ENCODE assay signal across 27 cellular contexts in the genomic region with DNA sequence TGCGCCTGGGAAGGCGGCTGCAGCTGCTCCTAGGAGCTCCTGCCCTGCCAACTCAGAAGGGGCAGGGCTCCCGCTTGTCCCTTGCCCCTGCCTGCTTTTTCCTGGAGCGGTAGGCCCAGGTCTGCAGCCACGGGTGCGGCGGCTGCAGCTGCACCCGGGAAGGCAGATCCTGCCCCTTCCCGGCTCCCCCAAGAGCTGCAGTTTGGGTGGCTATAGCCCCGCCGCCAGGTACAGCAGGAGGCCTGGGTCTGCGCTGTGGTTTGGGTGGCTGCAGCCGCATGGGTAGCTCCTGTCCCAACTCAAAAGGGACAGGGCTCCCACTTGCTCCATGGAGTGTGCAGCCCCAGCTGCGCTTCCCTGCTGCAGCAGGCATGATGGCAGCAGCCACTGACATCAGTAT. TPM values are rescaled to one million over a fixed set of nuclear protein-coding genes. Genes with fewer than 3 reads are reported as not detected.
A peak's percentile ranks its signal among the peaks of the same experiment; 100 is the strongest.
DNase-seq lines count a peak whose midpoint lies in the region; ATAC-seq lines count a peak whose summit lies in the region.
"Had no signal": no experiment of that assay in that cellular context is flagged by ENCODE, and none has a peak within 500 bp of the region (broad histone marks: within the 10 kb centered on the region; RNA-seq: fewer than 3 reads in every experiment).

No MANE protein-coding gene starts in this region.

- H3K27me3 ChIP-seq in neuronal stem cell (ENCODE audit: control insufficient read depth in 3 of 3, insufficient read depth in 3 of 3, low read depth in 1 of 3, low read length in 3 of 3), result peaks cover 3 to 13% (median 6%) of the 10 kb centered on the region in 3 experiments
- H3K27me3 ChIP-seq: BE2C; BLaER1; BLaER1 treated with 17β-estradiol and CSF1 and Interleukin-3, amounts not matched to agents 10 nM and 100 nM had no signal

- no peak overlapping the region for H3K23ac ChIP-seq in neuronal stem cell (ENCODE audit: low read depth, low read length, poor library complexity)

- peak overlapping the region; percentile 81 for H2BK15ac ChIP-seq in neuronal stem cell (ENCODE audit: low read length)

- H4K91ac ChIP-seq in neuronal stem cell (ENCODE audit: low read depth, low read length, poor library complexity), result no peak overlapping the region

- no peak overlapping the region for H2BK120ac ChIP-seq in neuronal stem cell (ENCODE audit: low read depth, low read length)

- H3K36me3 ChIP-seq in neuronal stem cell (replicated peaks in 1 of 2; ENCODE audit: control insufficient read depth in 2 of 2, insufficient read depth in 2 of 2, low read length in 2 of 2), result no peaks in the 10 kb centered on the region
- H3K36me3 ChIP-seq: BE2C; BLaER1; BLaER1 treated with 17β-estradiol and CSF1 and Interleukin-3, amounts not matched to agents 10 nM and 100 nM had no signal

- H3K4ac ChIP-seq in neuronal stem cell (ENCODE audit: low read length), result no peak overlapping the region

- no peak overlapping the region for H2AK5ac ChIP-seq in neuronal stem cell (ENCODE audit: low read depth, low read length)

- no peaks in the 10 kb centered on the region for H3K79me1 ChIP-seq in neuronal stem cell (ENCODE audit: low read depth, low read length)

- H3K27ac ChIP-seq in neuronal stem cell (replicated peaks; ENCODE audit: low read length), result no peak overlapping the region
- H3K27ac ChIP-seq: 22Rv1; A549; BLaER1; BLaER1 treated with 17β-estradiol and CSF1 and Interleukin-3, amounts not matched to agents 10 nM and 100 nM; C4-2B had no signal

- H4K8ac ChIP-seq in neuronal stem cell (ENCODE audit: low read depth, low read length), result peak overlapping the region; percentile 65

- ATAC-seq in GM19395 (IDR thresholded peaks at IDR 0.05; ENCODE audit: unreplicated experiment), result no peak
- ATAC-seq: CD8-positive, alpha-beta T cell had no signal

- H3K18ac ChIP-seq in neuronal stem cell (ENCODE audit: low read length), result peak overlapping the region; percentile 76

- H2BK12ac ChIP-seq in neuronal stem cell (ENCODE audit: low read length), result no peak overlapping the region

- no peak overlapping the region for H3K14ac ChIP-seq in neuronal stem cell (ENCODE audit: low read length)

- no peak overlapping the region for H2AFZ ChIP-seq in neuronal stem cell (ENCODE audit: low read length)

- H3K9me3 ChIP-seq in neuronal stem cell (replicated peaks in 1 of 2; ENCODE audit: control insufficient read depth in 2 of 2, insufficient read depth in 1 of 2, low read depth in 1 of 2, low read length in 2 of 2), result peaks cover 0 to 7% of the 10 kb centered on the region in 2 donors
- H3K9me3 ChIP-seq: A549, BE2C had no signal

- H3K4me2 ChIP-seq in neuronal stem cell (ENCODE audit: insufficient read depth, low read length, poor library complexity, severe bottlenecking), result no peak overlapping the region
- H3K4me2 ChIP-seq: A549; BLaER1; BLaER1 treated with 17β-estradiol and CSF1 and Interleukin-3, amounts not matched to agents 10 nM and 100 nM had no signal

- DNase-seq in neuronal stem cell (ENCODE audit: low spot score), result no peak
- DNase-seq: 8988T; ACHN; AML-193; BE2C; C1 segment of cervical spinal cord; Caco-2; Calu3; CD4-positive, alpha-beta memory T cell; CD4-positive, alpha-beta T cell; CD4-positive, CD25-positive, alpha-beta regulatory T cell; CD8-positive, alpha-beta memory T cell; CD8-positive, alpha-beta T cell; COR-L47; DMS 273 treated with DMSO at 0.1 percent for 48 hours; DMS153; DMS53; DMS79; DMS79 treated with DMSO at 0.1 percent for 48 hours; DND-41; EL had no signal

- H2BK5ac ChIP-seq in neuronal stem cell (ENCODE audit: low read length), result no peak overlapping the region

- no CpG with 5 or more reads among the region's 14 CpGs for WGBS in neuronal stem cell (ENCODE audit: extremely low coverage in 2 of 2, insufficient read length in 2 of 2, insufficient replicate concordance in 1 of 2), 2 donors

- H3K9ac ChIP-seq in neuronal stem cell (ENCODE audit: low read depth, low read length, poor library complexity), result no peak overlapping the region
- H3K9ac ChIP-seq: BLaER1; BLaER1 treated with 17β-estradiol and CSF1 and Interleukin-3, amounts not matched to agents 10 nM and 100 nM had no signal

- H3K4me1 ChIP-seq in neuronal stem cell (ENCODE audit: control insufficient read depth in 2 of 2, insufficient read depth in 1 of 2, low read depth in 1 of 2, low read length in 2 of 2), result no peaks in the 10 kb centered on the region
- H3K4me1 ChIP-seq: A549, Caco-2 had no signal

- H3K4me3 ChIP-seq in neuronal stem cell (ENCODE audit: low read length in 2 of 2), result no peak overlapping the region
- H3K4me3 ChIP-seq: A549; BLaER1; BLaER1 treated with 17β-estradiol and CSF1 and Interleukin-3, amounts not matched to agents 10 nM and 100 nM had no signal

RNA-seq across cellular contexts. Expression of gene AUTS2, which starts 6.5 kb away (rescaled TPM):
- polyA plus RNA-seq in neuronal stem cell (2013, experiment 1 of 2), result 20.8 TPM
- 19.9 TPM for polyA plus RNA-seq in neuronal stem cell (2013, experiment 2 of 2)
